18 cellular contexts compared by ENCODE assay signal in genomic region chr11:128765571-128766530, GRCh38.
DNase-seq lines count a peak whose midpoint lies in the region; ATAC-seq and TF ChIP-seq lines count a peak whose summit lies in the region.
"Had no signal": no experiment of that assay in that cellular context is flagged by ENCODE, and none has a peak within 500 bp of the region (broad histone marks: within the 10 kb centered on the region; RNA-seq: fewer than 3 reads in every experiment).

No MANE protein-coding gene starts in this region.

- H3K36me3 ChIP-seq in CD8-positive, alpha-beta T cell (ENCODE audit: insufficient read depth, low read length), result peaks cover 83% of the 10 kb centered on the region
- H3K36me3 ChIP-seq in IMR-90 (ENCODE audit: control insufficient read depth, insufficient read depth, low read length), result peaks cover 12% of the 10 kb centered on the region
- H3K36me3 ChIP-seq: ascending aorta, vagina had no signal

- POLR2A ChIA-PET in CD8-positive, alpha-beta T cell (lab: Charles Lee), result no interaction called here
- POLR2A ChIA-PET in IMR-90 (lab: Charles Lee; ENCODE audit: unreplicated experiment) (no interaction called here), T-cell (lab: Charles Lee) (no interaction called here)
- POLR2A ChIA-PET in naive thymus-derived CD8-positive, alpha-beta T cell (lab: Charles Lee), result no interaction called here

- H3K9ac ChIP-seq in IMR-90 (ENCODE audit: low read depth, low read length), result no peak overlapping the region

- peaks cover 35% of the 10 kb centered on the region for H3K4me1 Mint-ChIP-seq in CD8-positive, alpha-beta T cell (ENCODE audit: low read depth)
- H3K4me1 Mint-ChIP-seq in endothelial cell (ENCODE audit: unreplicated experiment) (peaks cover 22% of the 10 kb centered on the region), T-cell (peaks cover 23 to 51% (median 45%) of the 10 kb centered on the region in 3 donors)
- H3K4me1 Mint-ChIP-seq in naive thymus-derived CD8-positive, alpha-beta T cell, result peaks cover 20 to 67% (median 44%) of the 10 kb centered on the region in 4 donors

- H2BK15ac ChIP-seq in IMR-90 (ENCODE audit: low read depth, low read length), result no peak overlapping the region

- no peak overlapping the region for H2BK5ac ChIP-seq in IMR-90 (ENCODE audit: low read depth, low read length, poor library complexity, severe bottlenecking)

- intact Hi-C loops in CD8-positive, alpha-beta T cell (cut with DNase I, micrococcal nuclease), result no loop called here
- intact Hi-C loops in IMR-90 (cut with micrococcal nuclease), result no loop called here

- TF ChIP-seq CTCF in CD8-positive, alpha-beta T cell (IDR thresholded peaks at IDR 0.05), result no peak
- TF ChIP-seq CTCF in IMR-90 (conservative IDR thresholded peaks at IDR 0.05; ENCODE audit: low read depth, low read length) (no peak), endothelial cell (IDR thresholded peaks at IDR 0.05; ENCODE audit: unreplicated experiment) (no peak)

- WGBS in IMR-90 (ENCODE audit: extremely low coverage in 2 of 2, insufficient read length in 1 of 2), 2 experiments, result 77% methylated on average over 7 of the region's 16 CpGs; no CpG with 5 or more reads in 1 of the 2 experiments

- no peaks in the 10 kb centered on the region for H3K9me3 ChIP-seq in CD8-positive, alpha-beta T cell (ENCODE audit: low read length)
- no peaks in the 10 kb centered on the region for H3K9me3 ChIP-seq in IMR-90 (ENCODE audit: control insufficient read depth, insufficient read depth, low read length)
- H3K9me3 ChIP-seq: ascending aorta, spleen, vagina had no signal

- H3K4ac ChIP-seq in IMR-90 (ENCODE audit: low read depth, low read length), result no peak overlapping the region

- DNase-seq in CD8-positive, alpha-beta T cell, result no peak
- DNase-seq in IMR-90 (no peak), endothelial cell (ENCODE audit: low spot score) (no peak), cerebellar nuclear complex (lab: John Stamatoyannopoulos, UW) (no peak), T-cell (no peak), dermis blood vessel endothelial cell (no peak)
- DNase-seq in naive thymus-derived CD8-positive, alpha-beta T cell, result no peak
- DNase-seq: activated CD4-positive, CD25-positive, alpha-beta regulatory T cell treated with anti-CD3 and anti-CD28 coated beads, Interleukin-2, amount 50 U/mL, for 72 hours; activated CD8-positive, alpha-beta memory T cell treated with anti-CD3 and anti-CD28 coated beads, Interleukin-2, amount 10 ng/mL, durations not matched to agents 7 days and 5 days; Calu3; NCI-H2107; NCI-H526 treated with DMSO at 0.1 percent for 48 hours; OCI-M1; spleen; substantia nigra had no signal

- H3K18ac ChIP-seq in IMR-90 (ENCODE audit: low read depth, low read length), result no peak overlapping the region

- no peak overlapping the region for H3K4me2 ChIP-seq in IMR-90 (ENCODE audit: low read depth, low read length)

- H2BK120ac ChIP-seq in IMR-90 (ENCODE audit: low read depth, low read length), result no peak overlapping the region

- BruUV-seq in IMR-90 (replicated peaks; lab: Mats Ljungman, UMichigan), result no TSS peak

- H4K20me1 ChIP-seq in IMR-90 (ENCODE audit: insufficient read depth, low read length), result no peaks in the 10 kb centered on the region

- no peak overlapping the region for H4K91ac ChIP-seq in IMR-90 (ENCODE audit: insufficient read depth, low read depth, low read length)

- H2AFZ ChIP-seq in IMR-90 (replicated peaks; ENCODE audit: low read length, poor library complexity), result peak overlapping the region; percentile 44

- H3K27ac ChIP-seq in CD8-positive, alpha-beta T cell (ENCODE audit: low read depth, low read length), result no peak overlapping the region
- H3K27ac ChIP-seq in IMR-90 (ENCODE audit: insufficient read depth, low read length), result no peak overlapping the region
- H3K27ac ChIP-seq: vagina had no signal

- no peak overlapping the region for H2AK5ac ChIP-seq in IMR-90 (ENCODE audit: low read depth, low read length)

- H3K23ac ChIP-seq in IMR-90 (ENCODE audit: low read depth, low read length), result no peak overlapping the region

- in situ Hi-C loops in IMR-90 (cut with MboI; ENCODE audit: low sequenced_read_pairs), result no loop called here

- no peak overlapping the region for H2AK9ac ChIP-seq in IMR-90 (replicated peaks; ENCODE audit: low read depth, low read length, poor library complexity)

- H3K56ac ChIP-seq in IMR-90 (ENCODE audit: extremely low read depth, insufficient read depth, low read length), result no peak overlapping the region

- no peaks in the 10 kb centered on the region for H3K27me3 ChIP-seq in CD8-positive, alpha-beta T cell (ENCODE audit: insufficient read depth, low read length)
- no peaks in the 10 kb centered on the region for H3K27me3 ChIP-seq in IMR-90 (ENCODE audit: control insufficient read depth, insufficient read depth, low read length)
- H3K27me3 ChIP-seq: ascending aorta, spleen, vagina had no signal

- no peak overlapping the region for H4K5ac ChIP-seq in IMR-90 (ENCODE audit: low read depth, low read length)

- no peaks in the 10 kb centered on the region for H3K27me3 Mint-ChIP-seq in CD8-positive, alpha-beta T cell (ENCODE audit: low read depth)
- H3K27me3 Mint-ChIP-seq in endothelial cell (ENCODE audit: unreplicated experiment) (peaks cover 13% of the 10 kb centered on the region), T-cell (no peaks in the 10 kb centered on the region)
- no peaks in the 10 kb centered on the region for H3K27me3 Mint-ChIP-seq in naive thymus-derived CD8-positive, alpha-beta T cell
- H3K27me3 Mint-ChIP-seq: activated CD8-positive, alpha-beta memory T cell treated with anti-CD3 and anti-CD28 coated beads, Interleukin-2, amount 10 ng/mL, durations not matched to agents 7 days and 5 days had no signal

- H2BK20ac ChIP-seq in IMR-90 (ENCODE audit: low read depth, low read length), result no peak overlapping the region

- H4K8ac ChIP-seq in IMR-90 (ENCODE audit: low read depth in 2 of 2, low read length in 2 of 2), result no peak overlapping the region

- no peaks in the 10 kb centered on the region for H3K9me3 Mint-ChIP-seq in CD8-positive, alpha-beta T cell
- H3K9me3 Mint-ChIP-seq in endothelial cell (ENCODE audit: unreplicated experiment) (no peaks in the 10 kb centered on the region), T-cell (no peaks in the 10 kb centered on the region)
- no peaks in the 10 kb centered on the region for H3K9me3 Mint-ChIP-seq in naive thymus-derived CD8-positive, alpha-beta T cell

- H3K27ac Mint-ChIP-seq in CD8-positive, alpha-beta T cell, result peak overlapping the region; percentile 49
- H3K27ac Mint-ChIP-seq in endothelial cell (ENCODE audit: unreplicated experiment), result peak overlapping the region; percentile 61
- peak overlapping the region in 6 of 10 donors; percentile 10 to 62 (median 28) for H3K27ac Mint-ChIP-seq in naive thymus-derived CD8-positive, alpha-beta T cell
- peak overlapping the region in 1 of 2 donors; percentile 2 for H3K27ac Mint-ChIP-seq in T-cell
- H3K27ac Mint-ChIP-seq: activated CD8-positive, alpha-beta memory T cell treated with anti-CD3 and anti-CD28 coated beads, Interleukin-2, amount 10 ng/mL, durations not matched to agents 7 days and 5 days; progenitor cell of endocrine pancreas had no signal

- TF ChIP-seq RAD21 in IMR-90 (IDR thresholded peaks at IDR 0.05; ENCODE audit: low read length), result no peak

- peaks cover 10 to 11% of the 10 kb centered on the region in 2 experiments; a peak in 2 of 4 replicates for H3K79me1 ChIP-seq in IMR-90 (ENCODE audit: low read depth in 1 of 2, low read length in 2 of 2)

- no peak overlapping the region for H3K4me3 ChIP-seq in CD8-positive, alpha-beta T cell (ENCODE audit: low read depth, low read length)
- H3K4me3 ChIP-seq in IMR-90 (ENCODE audit: insufficient read depth, low read depth, low read length), result no peak overlapping the region
- H3K4me3 ChIP-seq: spleen, vagina had no signal

- TF ChIP-seq POLR2A in IMR-90 (IDR thresholded peaks at IDR 0.05; ENCODE audit: low read depth, low read length), result no peak

- H3K36me3 Mint-ChIP-seq in CD8-positive, alpha-beta T cell, result peaks cover 94% of the 10 kb centered on the region
- H3K36me3 Mint-ChIP-seq in endothelial cell (ENCODE audit: low read depth, unreplicated experiment) (peaks cover 87% of the 10 kb centered on the region), T-cell (peaks cover 69% of the 10 kb centered on the region)
- peaks cover 12 to 96% (median 23%) of the 10 kb centered on the region in 3 donors for H3K36me3 Mint-ChIP-seq in naive thymus-derived CD8-positive, alpha-beta T cell

- H3K14ac ChIP-seq in IMR-90 (replicated peaks; ENCODE audit: low read depth, low read length), result no peak overlapping the region

- no peak for ATAC-seq in CD8-positive, alpha-beta T cell
- ATAC-seq in IMR-90 (ENCODE audit: low read depth) (no peak), T-cell (replicated peaks in 1 of 4) (no peak)
- ATAC-seq in naive thymus-derived CD8-positive, alpha-beta T cell, result no peak
- ATAC-seq: activated CD8-positive, alpha-beta memory T cell treated with anti-CD3 and anti-CD28 coated beads, Interleukin-2, amount 10 ng/mL, durations not matched to agents 7 days and 5 days had no signal

- H3K4me1 ChIP-seq in CD8-positive, alpha-beta T cell (ENCODE audit: insufficient read depth, low read length), result peaks cover 10% of the 10 kb centered on the region
- peaks cover 9% of the 10 kb centered on the region for H3K4me1 ChIP-seq in IMR-90 (ENCODE audit: control insufficient read depth, insufficient read depth, low read length)
- H3K4me1 ChIP-seq: vagina had no signal

- dilution Hi-C loops in IMR-90 (cut with HindIII; ENCODE audit: low sequenced_read_pairs, unreplicated experiment), result no loop called here

- H3K4me3 Mint-ChIP-seq in CD8-positive, alpha-beta T cell, result no peak overlapping the region
- H3K4me3 Mint-ChIP-seq in endothelial cell (ENCODE audit: unreplicated experiment), result peak overlapping the region; percentile 12
- H3K4me3 Mint-ChIP-seq in naive thymus-derived CD8-positive, alpha-beta T cell, result no peak overlapping the region
- no peak overlapping the region for H3K4me3 Mint-ChIP-seq in T-cell
- H3K4me3 Mint-ChIP-seq: activated CD8-positive, alpha-beta memory T cell treated with anti-CD3 and anti-CD28 coated beads, Interleukin-2, amount 10 ng/mL, durations not matched to agents 7 days and 5 days had no signal

- H3K9me1 ChIP-seq in IMR-90 (ENCODE audit: insufficient read depth, low read length), result peaks cover 20% of the 10 kb centered on the region

- CTCF ChIA-PET in CD8-positive, alpha-beta T cell (lab: Charles Lee), result interaction anchor here (0.8 to 1.4 kb wide), 2 partner anchors 65 to 134 kb away, joined by 3 read pairs; no protein-coding TSS in a partner anchor
- CTCF ChIA-PET in IMR-90 (lab: Yijun Ruan, JAX), result interaction anchor here (0.6 kb wide), 1 partner anchor 485 kb away, joined by 6 read pairs; no protein-coding TSS in a partner anchor
- CTCF ChIA-PET in T-cell (lab: Charles Lee), result interaction anchor here (0.5 to 0.9 kb wide), 3 partner anchors 14 to 734 kb away, joined by 3 to 17 read pairs (median 3); no protein-coding TSS in a partner anchor

TF ChIP-seq in IMR-90, 13 proteins besides CTCF, POLR2A, EP300 and RAD21 (continues in another document):
- TF ChIP-seq MAFK (IDR thresholded peaks at IDR 0.05; ENCODE audit: low read depth, low read length), result no peak
- TF ChIP-seq FOS (IDR thresholded peaks at IDR 0.05; ENCODE audit: low read depth, low read length), result no peak
- no peak for TF ChIP-seq RFX5 (IDR thresholded peaks at IDR 0.05; ENCODE audit: low read depth, low read length)
- TF ChIP-seq SMC3 (IDR thresholded peaks at IDR 0.05; ENCODE audit: low read depth, low read length), result no peak
- TF ChIP-seq NFE2L2 (IDR thresholded peaks at IDR 0.05; ENCODE audit: low read depth, low read length), result no peak
